27 cellular contexts compared by ENCODE assay signal in the genomic region with DNA sequence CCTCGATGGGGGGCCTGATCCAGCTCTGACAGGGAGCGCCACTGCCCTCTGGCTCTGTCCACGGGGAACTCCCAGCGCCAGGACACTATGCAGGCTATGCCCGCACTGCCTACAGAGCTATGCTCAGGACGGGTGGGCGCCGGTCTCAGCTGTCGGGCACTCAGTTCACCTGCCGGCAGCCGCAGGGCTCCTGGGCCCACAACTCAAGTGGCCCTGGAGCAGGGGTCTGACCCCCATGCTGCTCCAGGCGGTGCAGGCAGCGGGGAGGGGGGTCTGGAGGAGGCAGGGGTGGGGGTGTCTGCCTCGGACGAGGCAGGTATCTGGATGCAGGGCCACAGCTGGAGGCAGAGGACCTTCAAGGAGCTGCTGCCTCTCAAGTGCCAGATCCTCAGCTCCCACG.
"Had no signal": no experiment of that assay in that cellular context is flagged by ENCODE, and none has a peak within 500 bp of the region (broad histone marks: within the 10 kb centered on the region; RNA-seq: fewer than 3 reads in every experiment).

No MANE protein-coding gene starts in this region.

- H3K4me2 ChIP-seq: neural progenitor cell, smooth muscle cell had no signal

- H3K4me1 ChIP-seq: neural progenitor cell had no signal

- H3K27me3 ChIP-seq: neural progenitor cell, ovary, right atrium auricular region, right lobe of liver, tibial nerve, uterus had no signal

- H3K4me1 Mint-ChIP-seq: immature natural killer cell, mesothelial cell of epicardium, nephron progenitor cell had no signal

- H3K4me3 Mint-ChIP-seq: immature natural killer cell; mesothelial cell of epicardium; naive B cell; natural killer cell; nephron progenitor cell; neural progenitor cell; stimulated activated memory B cell treated with anti-CD40 and anti-IgM and Interleukin-4, amounts not matched to agents 10 μg/mL and 1 μg/mL and 100 μg/mL, for 72 hours; stimulated activated naive CD8-positive, alpha-beta T cell treated with anti-CD3 and anti-CD28 coated beads, Interleukin-15, amount 100 ng/mL, for 72 hours; type B pancreatic cell had no signal

- H3K27me3 Mint-ChIP-seq: naive B cell; progenitor cell of endocrine pancreas; stimulated activated naive CD8-positive, alpha-beta T cell treated with anti-CD3 and anti-CD28 coated beads, Interleukin-15, amount 100 ng/mL, for 72 hours; type B pancreatic cell had no signal

- H3K36me3 Mint-ChIP-seq: immature natural killer cell, naive B cell, natural killer cell, neural progenitor cell, type B pancreatic cell had no signal

- DNase-seq: hypothalamus; immature natural killer cell; left ventricle myocardium inferior; mesendoderm; naive B cell; natural killer cell; nephron progenitor cell; ovary; right lobe of liver; stimulated activated CD4-positive, alpha-beta T cell treated with anti-CD3 and anti-CD28 coated beads, Interleukin-1b, Interleukin-23, amount 100 ng/mL, for 48 hours; stimulated activated CD4-positive, alpha-beta T cell treated with anti-CD3 and anti-CD28 coated beads, Interleukin-2, amount 100 ng/mL, for 48 hours; stimulated activated CD4-positive, alpha-beta T cell treated with anti-CD3 and anti-CD28 coated beads, Interleukin-4, amount 100 ng/mL, for 4 hours; stimulated activated CD8-positive, alpha-beta memory T cell treated with anti-CD3 and anti-CD28 coated beads, Interleukin-4, amount 100 ng/mL, for 48 hours; stimulated activated naive CD4-positive, alpha-beta T cell treated with Interleukin-2 at 50 U/mL for 16 hours; stimulated activated naive CD8-positive, alpha-beta T cell treated with anti-CD3 and anti-CD28 coated beads, Interleukin-15, amount 100 ng/mL, for 72 hours; substantia nigra; uterus had no signal

- FAIRE-seq: islet of Langerhans had no signal

- ATAC-seq: right lobe of liver; stimulated activated memory B cell treated with anti-CD40 and anti-IgM and Interleukin-4, amounts not matched to agents 10 μg/mL and 1 μg/mL and 100 μg/mL, for 72 hours; stimulated activated naive CD8-positive, alpha-beta T cell treated with anti-CD3 and anti-CD28 coated beads, Interleukin-15, amount 100 ng/mL, for 72 hours had no signal

- H3K9me3 ChIP-seq: left ventricle myocardium inferior, ovary, right atrium auricular region, right lobe of liver, tibial nerve, uterus had no signal

- H3K9ac ChIP-seq: neural progenitor cell had no signal

- H3K9me3 Mint-ChIP-seq: immature natural killer cell; mesothelial cell of epicardium; naive B cell; natural killer cell; nephron progenitor cell; neural progenitor cell; stimulated activated memory B cell treated with anti-CD40 and anti-IgM and Interleukin-4, amounts not matched to agents 10 μg/mL and 1 μg/mL and 100 μg/mL, for 72 hours; stimulated activated naive CD8-positive, alpha-beta T cell treated with anti-CD3 and anti-CD28 coated beads, Interleukin-15, amount 100 ng/mL, for 72 hours; type B pancreatic cell had no signal

- H3K36me3 ChIP-seq: neural progenitor cell, ovary, uterus had no signal

- H3K27ac Mint-ChIP-seq: immature natural killer cell; natural killer cell; nephron progenitor cell; neural progenitor cell; progenitor cell of endocrine pancreas; stimulated activated memory B cell treated with anti-CD40 and anti-IgM and Interleukin-4, amounts not matched to agents 10 μg/mL and 1 μg/mL and 100 μg/mL, for 72 hours; type B pancreatic cell had no signal

- H3K4me3 ChIP-seq: left ventricle myocardium inferior, lung, neural progenitor cell, ovary, right atrium auricular region, right lobe of liver, smooth muscle cell, tibial nerve, uterus had no signal

- H3K27ac ChIP-seq: left ventricle myocardium inferior, neural progenitor cell, ovary, right atrium auricular region, right lobe of liver, tibial nerve, uterus had no signal

- H2AFZ ChIP-seq: neural progenitor cell had no signal
